ENCODE assay signal across 8 cellular contexts in genomic region chr14:103546651-103547454, GRCh38. TPM values are rescaled to one million over a fixed set of nuclear protein-coding genes. Genes with fewer than 3 reads are reported as not detected.
DNase-seq lines count a peak whose midpoint lies in the region; ATAC-seq and TF ChIP-seq lines count a peak whose summit lies in the region.

No MANE protein-coding gene starts in this region.

- CTCF ChIA-PET in Caco-2 (lab: Charles Lee), result interaction anchor here (0.6 to 3.6 kb wide), 8 partner anchors 12 to 638 kb away, joined by 3 to 49 read pairs (median 3); partner anchors contain the start of gene TRMT61A
- CTCF ChIA-PET in PC-9 (lab: Charles Lee), result interaction anchor here (0.5 to 1.0 kb wide), 6 partner anchors 8 to 1116 kb away, joined by 3 to 6 read pairs (median 6); no protein-coding TSS in a partner anchor

- H3K4me3 Mint-ChIP-seq in Caco-2 (ENCODE audit: unreplicated experiment), result no peak overlapping the region

- H3K79me2 ChIP-seq in PC-9 (ENCODE audit: low read depth), result no peaks in the 10 kb centered on the region

- no peak for TF ChIP-seq EP300 in ovary (IDR thresholded peaks at IDR 0.05)

- H3K4me1 ChIP-seq in Caco-2 (peaks cover 6% of the 10 kb centered on the region), PC-9 (replicated peaks; ENCODE audit: insufficient read depth) (peaks cover 23% of the 10 kb centered on the region), ovary (ENCODE audit: insufficient read depth) (peaks cover 22% of the 10 kb centered on the region), tibial artery (peaks cover 16 to 85% (median 69%) of the 10 kb centered on the region in 4 donors)

- H2AFZ ChIP-seq in PC-9, result no peak overlapping the region

- no peak overlapping the region for H3K27ac Mint-ChIP-seq in Caco-2 (ENCODE audit: unreplicated experiment)

- WGBS in ovary, 3 donors, result 18 to 24% (median 22%) methylated on average over 19 to 21 of the region's 21 CpGs

- no peaks in the 10 kb centered on the region for H3K4me1 Mint-ChIP-seq in Caco-2 (ENCODE audit: low read depth, unreplicated experiment)

- H3K9me3 Mint-ChIP-seq in Caco-2 (ENCODE audit: unreplicated experiment), result no peaks in the 10 kb centered on the region

- H3K27me3 Mint-ChIP-seq in Caco-2 (ENCODE audit: insufficient read depth, unreplicated experiment), result no peaks in the 10 kb centered on the region

- H3K36me3 Mint-ChIP-seq in Caco-2 (ENCODE audit: insufficient read depth, unreplicated experiment), result peaks cover 5% of the 10 kb centered on the region

- BruUV-seq in Caco-2 (replicated peaks; lab: Mats Ljungman, UMichigan) (no TSS peak), PC-9 (replicated peaks; lab: Mats Ljungman, UMichigan) (no TSS peak)

- H3K27ac ChIP-seq in PC-9, result no peak overlapping the region
- no peak overlapping the region for H3K27ac ChIP-seq in ovary
- peak overlapping the region in 1 of 2 donors; percentile 18 for H3K27ac ChIP-seq in tibial artery

- H3K27me3 ChIP-seq in Caco-2 (replicated peaks; ENCODE audit: control insufficient read depth, insufficient read depth, low read length), result no peaks in the 10 kb centered on the region
- no peaks in the 10 kb centered on the region for H3K27me3 ChIP-seq in PC-9 (ENCODE audit: insufficient read depth, low read depth)
- no peaks in the 10 kb centered on the region for H3K27me3 ChIP-seq in ovary
- H3K27me3 ChIP-seq in tibial artery, result no peaks in the 10 kb centered on the region

- DNase-seq in Caco-2, result peak; percentile 73 to 85
- peak; percentile 46 for DNase-seq in HT1080 (ENCODE audit: low read depth)
- DNase-seq in PC-9, result peak; percentile 72 to 89
- peak; percentile 58 to 61 for DNase-seq in activated T-helper 1 cell treated with anti-CD3 and anti-CD28 coated beads, Interleukin-2, amount 50 U/mL, for 16 hours (ENCODE audit: low read depth in 1 of 2, low spot score in 1 of 2)
- DNase-seq in fibroblast of the aortic adventitia (ENCODE audit: low read depth), result peak; percentile 52
- peak; percentile 69 to 85 (median 83) for DNase-seq in ovary
- DNase-seq in tibial artery, result peak in 1 of 2 donors; percentile 85

- no peak for ATAC-seq in GM21717 (IDR thresholded peaks at IDR 0.05; ENCODE audit: unreplicated experiment)

- TF ChIP-seq POLR2A in ovary (IDR thresholded peaks at IDR 0.05), result peak; percentile 32

- H3K9me2 ChIP-seq in PC-9 (ENCODE audit: insufficient read depth), result no peaks in the 10 kb centered on the region

- H3K36me3 ChIP-seq in Caco-2 (ENCODE audit: control insufficient read depth, insufficient read depth, low read length) (no peaks in the 10 kb centered on the region), PC-9 (ENCODE audit: low read depth) (no peaks in the 10 kb centered on the region), ovary (no peaks in the 10 kb centered on the region), tibial artery (no peaks in the 10 kb centered on the region)

- intact Hi-C loops in Caco-2 (cut with micrococcal nuclease; ENCODE audit: unreplicated experiment) (loop anchor here (1.0 kb wide), 2 partner anchors 29 to 47 kb away; no protein-coding TSS in a partner anchor), PC-9 (cut with micrococcal nuclease; ENCODE audit: unreplicated experiment) (loop anchor here (1.0 to 10.0 kb wide), 3 partner anchors 26 to 1022 kb away; no protein-coding TSS in a partner anchor), ovary (cut with DNase I) (loop anchor here in 2 of 4 donors (1.0 to 5.0 kb wide), 3 partner anchors 29 to 48 kb away; no protein-coding TSS in a partner anchor), tibial artery (cut with DNase I; ENCODE audit: low total_unique reads) (loop anchor here (2.0 to 10.0 kb wide), 2 partner anchors 28 to 52 kb away; no protein-coding TSS in a partner anchor)

- TF ChIP-seq CTCF in Caco-2 (IDR thresholded peaks at IDR 0.05; ENCODE audit: insufficient read depth in 1 of 2, low read depth in 1 of 2, low read length in 1 of 2, severe bottlenecking in 1 of 2, unreplicated experiment in 1 of 2) (peak; percentile 87), PC-9 (conservative IDR thresholded peaks at IDR 0.05) (peak; percentile 100), fibroblast of the aortic adventitia (IDR thresholded peaks at IDR 0.05; ENCODE audit: insufficient read depth, low read length) (peak; percentile 81), ovary (IDR thresholded peaks at IDR 0.05) (peak; percentile 41 to 98 (median 96)), tibial artery (IDR thresholded peaks at IDR 0.05) (peak; percentile 89 to 97)

- H3K9me3 ChIP-seq in Caco-2 (no peaks in the 10 kb centered on the region), PC-9 (ENCODE audit: insufficient read depth, low read depth) (no peaks in the 10 kb centered on the region), ovary (no peaks in the 10 kb centered on the region), tibial artery (no peaks in the 10 kb centered on the region)

- H3F3A ChIP-seq in PC-9 (ENCODE audit: insufficient read depth, low read depth), result peaks cover 8% of the 10 kb centered on the region

- H3K4me3 ChIP-seq in Caco-2 (ENCODE audit: low read depth, low read length) (no peak overlapping the region), PC-9 (no peak overlapping the region), fibroblast of the aortic adventitia (ENCODE audit: low read depth, low read length) (no peak overlapping the region), ovary (no peak overlapping the region), tibial artery (no peak overlapping the region)

- no peak overlapping the region for H3K4me2 ChIP-seq in PC-9

- H4K20me1 ChIP-seq in PC-9 (ENCODE audit: insufficient read depth), result peaks cover 43% of the 10 kb centered on the region

- POLR2A ChIA-PET in Caco-2 (lab: Charles Lee) (no interaction called here), PC-9 (lab: Charles Lee; ENCODE audit: unreplicated experiment) (interaction anchor here (0.6 kb wide), 1 partner anchor 166 kb away, joined by 3 read pairs; no protein-coding TSS in a partner anchor)

RNA-seq across cellular contexts. Expression of gene BAG5, which starts 15.6 kb away (rescaled TPM):
- total RNA-seq in Caco-2 (2022) (28.9 and 31.6 TPM in 2 replicates), PC-9 (2021) (61.5 and 76.5 TPM in 2 replicates), fibroblast of the aortic adventitia (ENCODE audit: low replicate concordance) (20.9 and 37.9 TPM in 2 replicates), ovary (10 to 100 TPM; 13.2 to 29.1 (median 24.4) TPM)
- total RNA-seq in HT1080 (2014; rRNA removed; shearing (Covaris generic)), result 19.7 and 23.8 TPM in 2 replicates
- 18.3 and 20.9 TPM in 2 replicates for polyA plus RNA-seq in HT1080 (2015; cell fraction: cytosol; rRNA removed)
- polyA plus RNA-seq in HT1080 (2015; cell fraction: nucleus; rRNA removed), result 13.4 and 14.0 TPM in 2 replicates
- 10 to 100 TPM in 1 of 2 donors, 1 to 10 TPM in 1; 9.8 to 26.6 TPM for polyA plus RNA-seq in ovary

RNA-seq across cellular contexts. Expression of gene COA8, which starts 15.9 kb away (rescaled TPM):
- total RNA-seq in Caco-2 (2022), result 40.6 and 50.7 TPM in 2 replicates
- total RNA-seq in HT1080 (2014; rRNA removed; shearing (Covaris generic)), result 24.0 and 50.6 TPM in 2 replicates
- 37.7 and 45.1 TPM in 2 replicates for polyA plus RNA-seq in HT1080 (2015; cell fraction: cytosol; rRNA removed)
- polyA plus RNA-seq in HT1080 (2015; cell fraction: nucleus; rRNA removed), result 13.8 and 15.8 TPM in 2 replicates
- 93.8 and 101 TPM in 2 replicates for total RNA-seq in PC-9 (2021)
- total RNA-seq in fibroblast of the aortic adventitia (ENCODE audit: low replicate concordance), result 5.6 and 23.6 TPM in 2 replicates
- 10 to 100 TPM; 11.4 to 28.1 (median 26.6) TPM for total RNA-seq in ovary
- polyA plus RNA-seq in ovary, result 10 to 100 TPM; 34.9 to 50.1 TPM

RNA-seq across cellular contexts. Expression of gene TRMT61A, which starts 17.9 kb away (rescaled TPM):
- total RNA-seq in Caco-2 (2022) (20.8 and 22.3 TPM in 2 replicates), PC-9 (2021) (22.5 and 25.9 TPM in 2 replicates), fibroblast of the aortic adventitia (ENCODE audit: low replicate concordance) (4.7 and 9.2 TPM in 2 replicates), ovary (10 to 100 TPM in 6 of 7 donors, 1 to 10 TPM in 1; 8.1 to 20.9 (median 14.8) TPM)
- 29.0 and 34.1 TPM in 2 replicates for total RNA-seq in HT1080 (2014; rRNA removed; shearing (Covaris generic))
- 14.8 and 17.7 TPM in 2 replicates for polyA plus RNA-seq in HT1080 (2015; cell fraction: cytosol; rRNA removed)
- 23.7 and 24.2 TPM in 2 replicates for polyA plus RNA-seq in HT1080 (2015; cell fraction: nucleus; rRNA removed)
- 10 to 100 TPM in 1 of 2 donors, under 1 TPM in 1; 0.62 to 12.1 TPM for polyA plus RNA-seq in ovary

RNA-seq across cellular contexts. Expression of gene CKB, which starts 24.2 kb away (rescaled TPM):
- total RNA-seq in Caco-2 (2022), result 611 and 645 TPM in 2 replicates
- total RNA-seq in HT1080 (2014; rRNA removed; shearing (Covaris generic)), result 5.9 and 6.9 TPM in 2 replicates
- 13.2 and 22.8 TPM in 2 replicates for polyA plus RNA-seq in HT1080 (2015; cell fraction: cytosol; rRNA removed)
- 7.5 and 9.2 TPM in 2 replicates for polyA plus RNA-seq in HT1080 (2015; cell fraction: nucleus; rRNA removed)
- total RNA-seq in PC-9 (2021), result 64.4 and 66.8 TPM in 2 replicates
- total RNA-seq in fibroblast of the aortic adventitia (ENCODE audit: low replicate concordance), result 17.6 and 29.3 TPM in 2 replicates
- 100 to 1,000 TPM in 6 of 7 donors, 10 to 100 TPM in 1; 79.4 to 284 (median 140) TPM for total RNA-seq in ovary
- 100 to 1,000 TPM in 1 of 2 donors, 10 to 100 TPM in 1; 47.5 to 134 TPM for polyA plus RNA-seq in ovary
